In genomic region chr15:96181873-96182301, GRCh38 we compare ENCODE assay signal across 12 cellular contexts.
DNase-seq lines count a peak whose midpoint lies in the region; ATAC-seq, FAIRE-seq and TF ChIP-seq lines count a peak whose summit lies in the region.
"Had no signal": no experiment of that assay in that cellular context is flagged by ENCODE, and none has a peak within 500 bp of the region (broad histone marks: within the 10 kb centered on the region; RNA-seq: fewer than 3 reads in every experiment).

No MANE protein-coding gene starts in this region.

- H4K20me1 ChIP-seq in HepG2 (ENCODE audit: insufficient read depth, low read length): no peaks in the 10 kb centered on the region

- CTCF ChIA-PET in HepG2 (lab: Yijun Ruan, JAX; ENCODE audit: low intra/inter-chr PET ratio, low total read pairs): no interaction called here

- WGBS in liver: 29% methylated on average over 8 of the region's 8 CpGs
- WGBS in HepG2 (ENCODE audit: low lambda C conversion rate): 97% methylated on average over 8 of the region's 8 CpGs
- WGBS in aorta, 2 donors: 11 to 17% methylated on average over 8 of the region's 8 CpGs

- FAIRE-seq in HepG2 (lab: Jason Lieb, UNC): no peak

- POLR2A ChIA-PET in HepG2 (lab: Yijun Ruan, JAX): no interaction called here

- H3K9ac ChIP-seq in liver (ENCODE audit: low read depth in 1 of 2, low read length in 2 of 2) (no peak overlapping the region), HepG2 (ENCODE audit: insufficient read depth, low read depth, low read length) (no peak overlapping the region)

- H3K36me3 ChIP-seq in liver (ENCODE audit: control insufficient read depth in 4 of 4, insufficient read depth in 3 of 4, low read depth in 1 of 4, low read length in 3 of 4) (no peaks in the 10 kb centered on the region), HepG2 (replicated peaks in 1 of 2; ENCODE audit: control insufficient read depth in 1 of 2, insufficient read depth in 2 of 2, low read length in 2 of 2) (no peaks in the 10 kb centered on the region), aorta (ENCODE audit: control insufficient read depth in 1 of 2, insufficient read depth in 2 of 2, low read length in 1 of 2) (no peaks in the 10 kb centered on the region)
- no peaks in the 10 kb centered on the region for H3K36me3 ChIP-seq in effector memory CD4-positive, alpha-beta T cell (ENCODE audit: control insufficient read depth, insufficient read depth, low read length)
- H3K36me3 ChIP-seq: cardiac muscle cell had no signal

- H3K4me3 ChIP-seq in liver (ENCODE audit: low read depth in 1 of 3, low read length in 3 of 3) (peak overlapping the region in 1 of 3 donors; percentile 8), HepG2 (replicated peaks in 1 of 3; ENCODE audit: insufficient read depth in 1 of 3, low read depth in 2 of 3, low read length in 3 of 3) (no peak overlapping the region), foreskin fibroblast (ENCODE audit: low read depth in 1 of 2, low read length in 2 of 2) (no peak overlapping the region), aorta (ENCODE audit: low read length in 2 of 2) (no peak overlapping the region)
- no peak overlapping the region for H3K4me3 ChIP-seq in effector memory CD4-positive, alpha-beta T cell (ENCODE audit: insufficient read depth, low read depth, low read length, poor library complexity, severe bottlenecking)
- H3K4me3 ChIP-seq: cardiac muscle cell had no signal

- no TSS peak for BruUV-seq in HepG2 (replicated peaks; lab: Mats Ljungman, UMichigan)

- TF ChIP-seq CTCF in liver (IDR thresholded peaks at IDR 0.05; ENCODE audit: low read depth, low read length, missing input control) (no peak), HepG2 (CRISPR knock-in tag; IDR thresholded peaks at IDR 0.05) (no peak), foreskin fibroblast (IDR thresholded peaks at IDR 0.05; ENCODE audit: low read depth, low read length) (no peak)

- no peaks in the 10 kb centered on the region for H3K79me2 ChIP-seq in HepG2 (ENCODE audit: insufficient read depth, low read length)

- TF ChIP-seq EP300 in HepG2 (IDR thresholded peaks at IDR 0.05; ENCODE audit: low read depth in 2 of 2, low read length in 2 of 2): no peak
- TF ChIP-seq EP300 in HepG2 (CRISPR knock-in tag; IDR thresholded peaks at IDR 0.05; ENCODE audit: borderline replicate concordance): no peak

- ATAC-seq in HepG2: no peak
- ATAC-seq in aorta (ENCODE audit: low FRiP score): peak; percentile 83
- no peak for ATAC-seq in HG03139 (IDR thresholded peaks at IDR 0.05; ENCODE audit: unreplicated experiment)

- no peak overlapping the region for H3K4me2 ChIP-seq in HepG2 (ENCODE audit: low read depth, low read length)

- H3K4me1 ChIP-seq in liver (ENCODE audit: control insufficient read depth in 4 of 4, insufficient read depth in 4 of 4, low read length in 3 of 4) (peaks cover 4 to 33% (median 25%) of the 10 kb centered on the region in 4 donors), HepG2 (ENCODE audit: insufficient read depth, low read length) (peaks cover 61% of the 10 kb centered on the region), aorta (ENCODE audit: control insufficient read depth in 1 of 2, insufficient read depth in 2 of 2, low read length in 2 of 2) (no peaks in the 10 kb centered on the region)
- H3K4me1 ChIP-seq in effector memory CD4-positive, alpha-beta T cell (ENCODE audit: control insufficient read depth, insufficient read depth, low read length, poor library complexity, severe bottlenecking): no peaks in the 10 kb centered on the region

- intact Hi-C loops in HepG2 (cut with micrococcal nuclease; ENCODE audit: unreplicated experiment) (no loop called here), aorta (cut with DNase I) (loop anchor here in 1 of 2 donors (10.0 kb wide), 1 partner anchor 143 kb away; no protein-coding TSS in a partner anchor)

- TF ChIP-seq RAD21 in liver (IDR thresholded peaks at IDR 0.05) (peak; percentile 37 to 60), HepG2 (CRISPR knock-in tag; IDR thresholded peaks at IDR 0.05) (no peak)

- no peak overlapping the region for H2AFZ ChIP-seq in HepG2 (ENCODE audit: low read length)

- H3K9me3 ChIP-seq in liver (ENCODE audit: control insufficient read depth in 4 of 4, low read length in 3 of 4) (no peaks in the 10 kb centered on the region), HepG2 (ENCODE audit: low read length) (no peaks in the 10 kb centered on the region), aorta (ENCODE audit: control insufficient read depth, low read length) (no peaks in the 10 kb centered on the region)
- no peaks in the 10 kb centered on the region for H3K9me3 ChIP-seq in effector memory CD4-positive, alpha-beta T cell (ENCODE audit: control insufficient read depth, low read length)

- H3K27ac ChIP-seq in liver (ENCODE audit: low read depth in 1 of 2, low read length in 2 of 2): peak overlapping the region; percentile 15 to 65
- no peak overlapping the region for H3K27ac ChIP-seq in HepG2 (ENCODE audit: extremely low read length, insufficient read depth, low read length)
- H3K27ac ChIP-seq in aorta (ENCODE audit: low read depth in 1 of 2, low read length in 2 of 2): peak overlapping the region in 1 of 2 donors; percentile 20
- H3K27ac ChIP-seq in effector memory CD4-positive, alpha-beta T cell (ENCODE audit: insufficient read depth, low read length, poor library complexity, severe bottlenecking): no peak overlapping the region
- H3K27ac ChIP-seq: cardiac muscle cell had no signal

- H3K27me3 ChIP-seq in liver (ENCODE audit: control insufficient read depth in 4 of 4, insufficient read depth in 4 of 4, low read length in 3 of 4): no peaks in the 10 kb centered on the region
- H3K27me3 ChIP-seq in HepG2 (ENCODE audit: control insufficient read depth in 1 of 2, insufficient read depth in 2 of 2, low read length in 2 of 2): no peaks in the 10 kb centered on the region
- H3K27me3 ChIP-seq in aorta (ENCODE audit: control insufficient read depth in 1 of 2, insufficient read depth in 2 of 2, low read length in 1 of 2): no peaks in the 10 kb centered on the region
- H3K27me3 ChIP-seq in effector memory CD4-positive, alpha-beta T cell (replicated peaks; ENCODE audit: control insufficient read depth, insufficient read depth, low read length, poor library complexity, severe bottlenecking): no peaks in the 10 kb centered on the region

- in situ Hi-C loops in HepG2 (cut with HindIII; ENCODE audit: extremely low pct_ligation_motif_present, low pct_unique_long_range_greater_than_20kb): no loop called here

- TF ChIP-seq POLR2A in HepG2 (IDR thresholded peaks at IDR 0.05; ENCODE audit: insufficient read depth in 1 of 2, low read depth in 2 of 2, low read length in 2 of 2): no peak

- no peak for DNase-seq in HepG2 (ENCODE audit: low spot score)
- peak; percentile 90 to 91 for DNase-seq in foreskin fibroblast
- DNase-seq in non-pigmented ciliary epithelial cell (ENCODE audit: low read depth): peak; percentile 68
- DNase-seq in aorta: peak; percentile 81 to 88
- no peak for DNase-seq in effector memory CD4-positive, alpha-beta T cell
- no peak for DNase-seq in hippocampal formation (lab: John Stamatoyannopoulos, UW)
- DNase-seq: NCI-H187, occipital lobe, OCI-M1 had no signal

TF ChIP-seq in liver, 16 proteins besides CTCF, POLR2A, EP300 and RAD21 (continues in another document):
- TF ChIP-seq ZBTB33 (IDR thresholded peaks at IDR 0.05) (no peak), HNF4G (IDR thresholded peaks at IDR 0.05) (no peak), EGR1 (IDR thresholded peaks at IDR 0.05; ENCODE audit: low read depth in 2 of 2) (no peak), JUND (IDR thresholded peaks at IDR 0.05) (peak; percentile 59 to 62), FOXA1 (IDR thresholded peaks at IDR 0.05) (no peak), YY1 (IDR thresholded peaks at IDR 0.05) (peak; percentile 70)

TF ChIP-seq in HepG2, 621 proteins besides CTCF, POLR2A, EP300 and RAD21:
- TF ChIP-seq BCL6 (CRISPR knock-in tag; IDR thresholded peaks at IDR 0.05) (no peak), POLR2AphosphoS2 (IDR thresholded peaks at IDR 0.05; ENCODE audit: low read depth, low read length) (no peak), KLF15 (CRISPR knock-in tag; IDR thresholded peaks at IDR 0.05; ENCODE audit: borderline replicate concordance) (no peak), ISL2 (CRISPR knock-in tag; IDR thresholded peaks at IDR 0.05) (no peak)

Comparison
In these comparisons a context has a peak if more than half of its experiments do, and no peak if none do; other contexts are left out.
1. H3K27ac ChIP-seq: peak in liver (2 of 2); none in HepG2 (single experiment) and effector memory CD4-positive, alpha-beta T cell (single experiment).
2. DNase-seq: peak in foreskin fibroblast (2 of 2), non-pigmented ciliary epithelial cell (single experiment) and aorta (2 of 2); none in HepG2 (single experiment), effector memory CD4-positive, alpha-beta T cell (0 of 3) and hippocampal formation (0 of 2).